8 cellular contexts compared by ENCODE assay signal in genomic region chr2:74528600-74529356, GRCh38. TPM values are rescaled to one million over a fixed set of nuclear protein-coding genes. Genes with fewer than 3 reads are reported as not detected.
A peak's percentile ranks its signal among the peaks of the same experiment; 100 is the strongest.
DNase-seq lines count a peak whose midpoint lies in the region; ATAC-seq, FAIRE-seq and TF ChIP-seq lines count a peak whose summit lies in the region.

No MANE protein-coding gene starts in this region.

- H2AFZ ChIP-seq in astrocyte (ENCODE audit: low read depth, low read length), result peak overlapping the region; percentile 83

- H3K27ac ChIP-seq in A673 (ENCODE audit: low read depth, low read length, poor library complexity, severe bottlenecking) (peak overlapping the region; percentile 91), astrocyte (ENCODE audit: low read depth, low read length) (peak overlapping the region; percentile 82), thymus (ENCODE audit: low read depth) (peak overlapping the region; percentile 93)

- no TSS peak for BruUV-seq in A673 (replicated peaks; lab: Mats Ljungman, UMichigan)

- peaks cover 17% of the 10 kb centered on the region for H3K36me3 Mint-ChIP-seq in astrocyte (ENCODE audit: low read depth, unreplicated experiment)

- H3K27ac Mint-ChIP-seq in astrocyte (ENCODE audit: unreplicated experiment), result peak overlapping the region; percentile 88

- peak overlapping the region; percentile 97 for H3K4me3 ChIP-seq in A673 (ENCODE audit: low read depth, low read length, poor library complexity, severe bottlenecking)
- H3K4me3 ChIP-seq in astrocyte (ENCODE audit: insufficient read depth, low read depth, low read length), result peak overlapping the region; percentile 94
- peak overlapping the region; percentile 80 for H3K4me3 ChIP-seq in thymus (ENCODE audit: low read length)

- 21% methylated on average over 29 of the region's 29 CpGs for WGBS in thymus

- peaks cover 11% of the 10 kb centered on the region for H3K4me1 Mint-ChIP-seq in astrocyte (ENCODE audit: low read depth, unreplicated experiment)

- H3K9me3 Mint-ChIP-seq in astrocyte (ENCODE audit: unreplicated experiment), result no peaks in the 10 kb centered on the region

- H3K4me3 Mint-ChIP-seq in astrocyte (ENCODE audit: unreplicated experiment), result peak overlapping the region; percentile 96

- H3K79me2 ChIP-seq in astrocyte (ENCODE audit: insufficient read depth, low read length), result peaks cover 41% of the 10 kb centered on the region

- TF ChIP-seq CTCF in A673 (conservative IDR thresholded peaks at IDR 0.05; ENCODE audit: low read depth, low read length) (no peak), astrocyte (IDR thresholded peaks at IDR 0.05; ENCODE audit: insufficient read depth, low read depth, low read length) (no peak)

- ATAC-seq in GM19372 (IDR thresholded peaks at IDR 0.05; ENCODE audit: low read depth, unreplicated experiment), result peak; percentile 0
- ATAC-seq in HG03457 (IDR thresholded peaks at IDR 0.05; ENCODE audit: unreplicated experiment), result peak; percentile 2
- peak; percentile 18 for ATAC-seq in left lobe of liver

- H3K36me3 ChIP-seq in A673 (ENCODE audit: insufficient read depth, low read length, poor library complexity, severe bottlenecking) (peaks cover 30% of the 10 kb centered on the region), astrocyte (ENCODE audit: insufficient read depth, low read length) (peaks cover 29% of the 10 kb centered on the region), thymus (ENCODE audit: control insufficient read depth, insufficient read depth) (peaks cover 41% of the 10 kb centered on the region)

- DNase-seq in A673 (ENCODE audit: low spot score) (no peak), astrocyte (ENCODE audit: low read depth) (no peak), left lobe of liver (ENCODE audit: low spot score) (no peak), HT-29 (ENCODE audit: low spot score) (no peak), midbrain (lab: John Stamatoyannopoulos, UW) (no peak)

- intact Hi-C loops in A673 (cut with micrococcal nuclease; ENCODE audit: unreplicated experiment), result loop anchor here (2.0 kb wide), 2 partner anchors 22 to 46 kb away; partner anchors contain the start of genes CCDC142, PCGF1 and TTC31

- POLR2A ChIA-PET in A673 (lab: Charles Lee; ENCODE audit: low non-redundant PET), result no interaction called here

- H3K9me3 ChIP-seq in A673 (ENCODE audit: low read depth, low read length, poor library complexity, severe bottlenecking) (no peaks in the 10 kb centered on the region), astrocyte (ENCODE audit: insufficient read depth, low read depth, low read length) (no peaks in the 10 kb centered on the region), thymus (ENCODE audit: control insufficient read depth) (peaks cover 3% of the 10 kb centered on the region)

- no peak for FAIRE-seq in astrocyte (lab: Jason Lieb, UNC)

- H3K27me3 ChIP-seq in A673 (replicated peaks; ENCODE audit: insufficient read depth, low read depth, low read length, poor library complexity), result no peaks in the 10 kb centered on the region
- no peaks in the 10 kb centered on the region for H3K27me3 ChIP-seq in astrocyte (ENCODE audit: insufficient read depth, low read length)
- no peaks in the 10 kb centered on the region for H3K27me3 ChIP-seq in thymus (ENCODE audit: control insufficient read depth, insufficient read depth)

- peak overlapping the region; percentile 98 for H3K4me2 ChIP-seq in astrocyte (ENCODE audit: low read length)

- CTCF ChIA-PET in A673 (lab: Charles Lee), result no interaction called here

- peak overlapping the region; percentile 93 for H3K9ac ChIP-seq in astrocyte (ENCODE audit: low read length)

- H4K20me1 ChIP-seq in astrocyte (ENCODE audit: insufficient read depth, low read length), result peaks cover 44% of the 10 kb centered on the region

- H3K27me3 Mint-ChIP-seq in astrocyte (ENCODE audit: low read depth, unreplicated experiment), result no peaks in the 10 kb centered on the region

- H3K4me1 ChIP-seq in A673 (ENCODE audit: insufficient read depth, low read length, poor library complexity, severe bottlenecking) (peaks cover 16% of the 10 kb centered on the region), astrocyte (ENCODE audit: insufficient read depth, low read length) (peaks cover 19% of the 10 kb centered on the region), thymus (ENCODE audit: control insufficient read depth, insufficient read depth, low read length) (peaks cover 21% of the 10 kb centered on the region)

RNA-seq across cellular contexts. Expression of gene AUP1, which starts 0.7 kb away (rescaled TPM):
- total RNA-seq in A673 (2021) (114 and 126 TPM in 2 replicates), astrocyte (82.5 and 82.8 TPM in 2 replicates), left lobe of liver (74.1 TPM)
- 208 TPM for polyA plus RNA-seq in thymus
- 222 and 224 TPM in 2 replicates for total RNA-seq in HT-29 (2014; rRNA removed; shearing (Covaris generic))

RNA-seq across cellular contexts. Expression of gene HTRA2, which starts 1.0 kb away (rescaled TPM):
- total RNA-seq in A673 (2021) (35.1 and 37.7 TPM in 2 replicates), astrocyte (24.4 and 25.3 TPM in 2 replicates), left lobe of liver (11.7 TPM)
- 70.6 TPM for polyA plus RNA-seq in thymus
- 44.7 and 49.2 TPM in 2 replicates for total RNA-seq in HT-29 (2014; rRNA removed; shearing (Covaris generic))

RNA-seq across cellular contexts. Expression of gene DQX1, which starts 2.7 kb away (rescaled TPM):
- total RNA-seq in A673 (2021) (0.50 and 0.71 TPM in 2 replicates), astrocyte (0.73 and 0.84 TPM in 2 replicates), left lobe of liver (0.23 TPM)
- 0.78 TPM for polyA plus RNA-seq in thymus
- 0.47 and 1.3 TPM in 2 replicates for total RNA-seq in HT-29 (2014; rRNA removed; shearing (Covaris generic))

RNA-seq across cellular contexts. Expression of gene TLX2, which starts 14.5 kb away (rescaled TPM):
- not detected in 2 replicates for total RNA-seq in A673 (2021)
- total RNA-seq in astrocyte, result not detected in 2 replicates
- 0.08 TPM for total RNA-seq in left lobe of liver
- 0.11 TPM for polyA plus RNA-seq in thymus
- 0.08 TPM in 1 of 2 replicates, not detected in the other for total RNA-seq in HT-29 (2014; rRNA removed; shearing (Covaris generic))

RNA-seq across cellular contexts. Expression of gene PCGF1, which starts 21.3 kb away (rescaled TPM):
- 30.9 and 33.0 TPM in 2 replicates for total RNA-seq in A673 (2021)
- total RNA-seq in astrocyte, result 17.8 and 17.9 TPM in 2 replicates
- 10.4 TPM for total RNA-seq in left lobe of liver
- 29.0 TPM for polyA plus RNA-seq in thymus
- 17.2 and 20.1 TPM in 2 replicates for total RNA-seq in HT-29 (2014; rRNA removed; shearing (Covaris generic))
